Comparison of ENCODE assay signal across 14 cellular contexts in genomic region chr10:118668228-118668952, GRCh38.
DNase-seq lines count a peak whose midpoint lies in the region; ATAC-seq and TF ChIP-seq lines count a peak whose summit lies in the region.
"Had no signal": no experiment of that assay in that cellular context is flagged by ENCODE, and none has a peak within 500 bp of the region (broad histone marks: within the 10 kb centered on the region; RNA-seq: fewer than 3 reads in every experiment).

No MANE protein-coding gene starts in this region.

- H2AFZ ChIP-seq in IMR-90 (replicated peaks; ENCODE audit: low read length, poor library complexity) = no peak overlapping the region
- no peak overlapping the region for H2AFZ ChIP-seq in PC-3 (ENCODE audit: low read length)

- in situ Hi-C loops in IMR-90 (cut with MboI; ENCODE audit: low sequenced_read_pairs) = no loop called here
- in situ Hi-C loops in ACHN (cut with HindIII; ENCODE audit: low pct_ligation_motif_present, low pct_unique_long_range_greater_than_20kb, low sequenced_read_pairs) = no loop called here

- no peak overlapping the region for H2AK5ac ChIP-seq in IMR-90 (ENCODE audit: low read depth, low read length)

- H3K9ac ChIP-seq in IMR-90 (ENCODE audit: low read depth, low read length) (no peak overlapping the region), PC-3 (ENCODE audit: low read length) (no peak overlapping the region)

- no peak overlapping the region for H3K18ac ChIP-seq in IMR-90 (ENCODE audit: low read depth, low read length)

- dilution Hi-C loops in IMR-90 (cut with HindIII; ENCODE audit: low sequenced_read_pairs, unreplicated experiment) = no loop called here

- H3K27ac ChIP-seq in IMR-90 (ENCODE audit: insufficient read depth, low read length) (no peak overlapping the region), cingulate gyrus (ENCODE audit: low read depth, low read length) (peak overlapping the region; percentile 44), PC-3 (ENCODE audit: low read length) (no peak overlapping the region)

- CTCF ChIA-PET in BJ (lab: Yijun Ruan, JAX) = interaction anchor here (0.8 to 1.1 kb wide), 4 partner anchors 8 to 100 kb away, joined by 3 to 4 read pairs (median 3); no protein-coding TSS in a partner anchor
- CTCF ChIA-PET in IMR-90 (lab: Yijun Ruan, JAX) = no interaction called here
- CTCF ChIA-PET in PC-3 (lab: Charles Lee) = no interaction called here

- H3K36me3 ChIP-seq in BJ (ENCODE audit: control insufficient read depth, insufficient read depth, low read length) (no peaks in the 10 kb centered on the region), IMR-90 (ENCODE audit: control insufficient read depth, insufficient read depth, low read length) (no peaks in the 10 kb centered on the region), PC-3 (ENCODE audit: low read depth, low read length) (no peaks in the 10 kb centered on the region)

- H3K23ac ChIP-seq in IMR-90 (ENCODE audit: low read depth, low read length) = no peak overlapping the region

- ATAC-seq in IMR-90 (ENCODE audit: low read depth) (no peak), left ventricle myocardium superior (no peak), PC-3 (no peak)
- ATAC-seq: activated T-cell treated with anti-CD3 and anti-CD28 coated beads, Interleukin-2, amount 50 U/mL, for 4 hours had no signal

- POLR2A ChIA-PET in BJ (lab: Charles Lee) = no interaction called here
- POLR2A ChIA-PET in IMR-90 (lab: Charles Lee; ENCODE audit: unreplicated experiment) = no interaction called here
- POLR2A ChIA-PET in PC-3 (lab: Charles Lee; ENCODE audit: unreplicated experiment) = no interaction called here

- H2BK20ac ChIP-seq in IMR-90 (ENCODE audit: low read depth, low read length) = no peak overlapping the region

- no peak overlapping the region for H3K56ac ChIP-seq in IMR-90 (ENCODE audit: extremely low read depth, insufficient read depth, low read length)

- TF ChIP-seq RAD21 in IMR-90 (IDR thresholded peaks at IDR 0.05; ENCODE audit: low read length) = no peak

- H4K8ac ChIP-seq in IMR-90 (ENCODE audit: low read depth in 2 of 2, low read length in 2 of 2) = no peak overlapping the region

- no peak overlapping the region for H2BK5ac ChIP-seq in IMR-90 (ENCODE audit: low read depth, low read length, poor library complexity, severe bottlenecking)

- no peaks in the 10 kb centered on the region for H3F3A ChIP-seq in PC-3 (ENCODE audit: low read length, unreplicated experiment)

- no peaks in the 10 kb centered on the region for H3K79me1 ChIP-seq in IMR-90 (ENCODE audit: low read depth in 1 of 2, low read length in 2 of 2)

- peaks cover 4% of the 10 kb centered on the region for H3K4me1 ChIP-seq in IMR-90 (ENCODE audit: control insufficient read depth, insufficient read depth, low read length)
- H3K4me1 ChIP-seq in PC-3 (ENCODE audit: insufficient read depth, low read length) = no peaks in the 10 kb centered on the region

- no peak overlapping the region for H4K91ac ChIP-seq in IMR-90 (ENCODE audit: insufficient read depth, low read depth, low read length)

- TF ChIP-seq CTCF in BJ (IDR thresholded peaks at IDR 0.05; ENCODE audit: insufficient read depth, low read depth, low read length) = 0 out of 2 replicates have a peak, but pooled peaks have one; percentile 7
- no peak for TF ChIP-seq CTCF in IMR-90 (conservative IDR thresholded peaks at IDR 0.05; ENCODE audit: low read depth, low read length)
- no peak for TF ChIP-seq CTCF in PC-3 (conservative IDR thresholded peaks at IDR 0.05; ENCODE audit: low read depth, low read length)

- no peak overlapping the region for H3K4ac ChIP-seq in IMR-90 (ENCODE audit: low read depth, low read length)

- no peak overlapping the region for H2BK120ac ChIP-seq in IMR-90 (ENCODE audit: low read depth, low read length)

- H3K9me3 ChIP-seq in IMR-90 (ENCODE audit: control insufficient read depth, insufficient read depth, low read length) = no peaks in the 10 kb centered on the region
- no peaks in the 10 kb centered on the region for H3K9me3 ChIP-seq in PC-3 (ENCODE audit: low read length)

- no peak overlapping the region for H4K5ac ChIP-seq in IMR-90 (ENCODE audit: low read depth, low read length)

- no peak overlapping the region for H3K14ac ChIP-seq in IMR-90 (replicated peaks; ENCODE audit: low read depth, low read length)

- H3K27me3 ChIP-seq in BJ (ENCODE audit: control insufficient read depth, insufficient read depth, low read length) (peaks cover 2% of the 10 kb centered on the region; the same call in 1 of the 2 replicates), IMR-90 (ENCODE audit: control insufficient read depth, insufficient read depth, low read length) (peaks cover 5% of the 10 kb centered on the region), PC-3 (ENCODE audit: low read length) (no peaks in the 10 kb centered on the region)

- H2BK15ac ChIP-seq in IMR-90 (ENCODE audit: low read depth, low read length) = no peak overlapping the region

- H3K4me2 ChIP-seq in IMR-90 (ENCODE audit: low read depth, low read length) (no peak overlapping the region), PC-3 (ENCODE audit: low read length) (no peak overlapping the region)

- no CpG with 5 or more reads among the region's 9 CpGs for WGBS in IMR-90 (ENCODE audit: extremely low coverage in 2 of 2, insufficient read length in 1 of 2), 2 experiments

- peak overlapping the region; percentile 35 for H2AK9ac ChIP-seq in IMR-90 (replicated peaks; ENCODE audit: low read depth, low read length, poor library complexity)

- no peaks in the 10 kb centered on the region for H3K79me2 ChIP-seq in PC-3 (ENCODE audit: low read length)

- intact Hi-C loops in IMR-90 (cut with micrococcal nuclease) = no loop called here
- intact Hi-C loops in left ventricle myocardium superior (cut with micrococcal nuclease) = no loop called here
- intact Hi-C loops in PC-3 (cut with micrococcal nuclease) = no loop called here

- H3K4me3 ChIP-seq in BJ (ENCODE audit: low read depth, low read length) (no peak overlapping the region), IMR-90 (ENCODE audit: insufficient read depth, low read depth, low read length) (no peak overlapping the region), PC-3 (ENCODE audit: low read length) (no peak overlapping the region)
- H3K4me3 ChIP-seq: skin epidermis had no signal

- DNase-seq in BJ (ENCODE audit: low read depth) (no peak), IMR-90 (no peak), mesenteric fat pad (ENCODE audit: low spot score) (peak; percentile 68), NCI-H1930 (lab: John Stamatoyannopoulos, UW) (no peak), ACHN (no peak), left ventricle myocardium superior (no peak), PC-3 (no peak)
- DNase-seq: activated T-cell treated with anti-CD3 and anti-CD28 coated beads, Interleukin-2, amount 50 U/mL, for 4 hours; cerebellar nuclear complex; NCI-H2029 treated with DMSO at 0.1 percent for 48 hours; NCI-H524; occipital lobe had no signal

- no peak for TF ChIP-seq POLR2A in IMR-90 (IDR thresholded peaks at IDR 0.05; ENCODE audit: low read depth, low read length)

- no peaks in the 10 kb centered on the region for H3K9me1 ChIP-seq in IMR-90 (ENCODE audit: insufficient read depth, low read length)

- BruUV-seq in IMR-90 (replicated peaks; lab: Mats Ljungman, UMichigan) (no TSS peak), PC-3 (replicated peaks; lab: Mats Ljungman, UMichigan) (no TSS peak)

- H4K20me1 ChIP-seq in IMR-90 (ENCODE audit: insufficient read depth, low read length) (no peaks in the 10 kb centered on the region), PC-3 (ENCODE audit: low read length) (no peaks in the 10 kb centered on the region)

- H3K9me2 ChIP-seq in PC-3 (replicated peaks; ENCODE audit: low read length) = no peaks in the 10 kb centered on the region

TF ChIP-seq in IMR-90, 13 proteins besides CTCF, POLR2A, EP300 and RAD21:
- TF ChIP-seq BHLHE40 (IDR thresholded peaks at IDR 0.05; ENCODE audit: low read depth, low read length) (no peak), USF2 (IDR thresholded peaks at IDR 0.05; ENCODE audit: low read depth, low read length) (no peak)
